In genomic region chr15:73991726-73992593, GRCh38 we compare ENCODE assay signal across 8 cellular contexts.
DNase-seq lines count a peak whose midpoint lies in the region; ATAC-seq lines count a peak whose summit lies in the region.

A gene with protein sequence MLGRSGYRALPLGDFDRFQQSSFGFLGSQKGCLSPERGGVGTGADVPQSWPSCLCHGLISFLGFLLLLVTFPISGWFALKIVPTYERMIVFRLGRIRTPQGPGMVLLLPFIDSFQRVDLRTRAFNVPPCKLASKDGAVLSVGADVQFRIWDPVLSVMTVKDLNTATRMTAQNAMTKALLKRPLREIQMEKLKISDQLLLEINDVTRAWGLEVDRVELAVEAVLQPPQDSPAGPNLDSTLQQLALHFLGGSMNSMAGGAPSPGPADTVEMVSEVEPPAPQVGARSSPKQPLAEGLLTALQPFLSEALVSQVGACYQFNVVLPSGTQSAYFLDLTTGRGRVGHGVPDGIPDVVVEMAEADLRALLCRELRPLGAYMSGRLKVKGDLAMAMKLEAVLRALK (minus strand): TSS chr15:73992295. CDS start chr15:73992223, 72 bp downstream.

- DNase-seq in AG08396 (ENCODE audit: low spot score) = peak; percentile 97
- DNase-seq in NCI-H226 = peak; percentile 98
- DNase-seq in activated CD4-positive, CD25-positive, alpha-beta regulatory T cell (lab: John Stamatoyannopoulos, UW) = peak; percentile 89 to 96 (median 95)
- peak; percentile 90 for DNase-seq in central memory CD4-positive, alpha-beta T cell
- peak; percentile 94 for DNase-seq in iris pigment epithelial cell (ENCODE audit: low read depth)
- DNase-seq in stimulated activated CD4-positive, alpha-beta T cell treated with anti-CD3 and anti-CD28 coated beads, Interleukin-12 subunit alpha, Interleukin-12 subunit beta, amount 100 ng/mL, for 24 hours (ENCODE audit: low read depth in 2 of 2) = peak; percentile 92 to 97

- ATAC-seq in GM18873 (IDR thresholded peaks at IDR 0.05; ENCODE audit: low FRiP score, unreplicated experiment) (peak; percentile 55), HG03135 (IDR thresholded peaks at IDR 0.05; ENCODE audit: unreplicated experiment) (peak; percentile 67)

Comparison
In these comparisons a context has a peak if more than half of its experiments do, and no peak if none do; other contexts are left out.
1. Peak in every context shown above with its lines: DNase-seq and ATAC-seq.